In genomic region chr6:137213813-137214212, GRCh38 we compare ENCODE assay signal across 1 cellular context.
TF ChIP-seq lines count a peak whose summit lies in the region.

No MANE protein-coding gene starts in this region.

TF ChIP-seq in SK-N-SH treated with all-trans-retinoic acid at 6 μM for 48 hours, 23 proteins besides CTCF, POLR2A, EP300 and RAD21 (continued from another document):
- TF ChIP-seq, protein P1, sequence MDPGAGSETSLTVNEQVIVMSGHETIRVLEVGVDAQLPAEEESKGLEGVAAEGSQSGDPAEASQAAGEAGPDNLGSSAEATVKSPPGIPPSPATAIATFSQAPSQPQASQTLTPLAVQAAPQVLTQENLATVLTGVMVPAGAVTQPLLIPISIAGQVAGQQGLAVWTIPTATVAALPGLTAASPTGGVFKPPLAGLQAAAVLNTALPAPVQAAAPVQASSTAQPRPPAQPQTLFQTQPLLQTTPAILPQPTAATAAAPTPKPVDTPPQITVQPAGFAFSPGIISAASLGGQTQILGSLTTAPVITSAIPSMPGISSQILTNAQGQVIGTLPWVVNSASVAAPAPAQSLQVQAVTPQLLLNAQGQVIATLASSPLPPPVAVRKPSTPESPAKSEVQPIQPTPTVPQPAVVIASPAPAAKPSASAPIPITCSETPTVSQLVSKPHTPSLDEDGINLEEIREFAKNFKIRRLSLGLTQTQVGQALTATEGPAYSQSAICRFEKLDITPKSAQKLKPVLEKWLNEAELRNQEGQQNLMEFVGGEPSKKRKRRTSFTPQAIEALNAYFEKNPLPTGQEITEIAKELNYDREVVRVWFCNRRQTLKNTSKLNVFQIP (CRISPR knock-in tag; IDR thresholded peaks at IDR 0.05; ENCODE audit: borderline replicate concordance, low read depth) = no peak
- TF ChIP-seq ZFP3 (CRISPR knock-in tag; IDR thresholded peaks at IDR 0.05) = no peak
- TF ChIP-seq, protein P2, sequence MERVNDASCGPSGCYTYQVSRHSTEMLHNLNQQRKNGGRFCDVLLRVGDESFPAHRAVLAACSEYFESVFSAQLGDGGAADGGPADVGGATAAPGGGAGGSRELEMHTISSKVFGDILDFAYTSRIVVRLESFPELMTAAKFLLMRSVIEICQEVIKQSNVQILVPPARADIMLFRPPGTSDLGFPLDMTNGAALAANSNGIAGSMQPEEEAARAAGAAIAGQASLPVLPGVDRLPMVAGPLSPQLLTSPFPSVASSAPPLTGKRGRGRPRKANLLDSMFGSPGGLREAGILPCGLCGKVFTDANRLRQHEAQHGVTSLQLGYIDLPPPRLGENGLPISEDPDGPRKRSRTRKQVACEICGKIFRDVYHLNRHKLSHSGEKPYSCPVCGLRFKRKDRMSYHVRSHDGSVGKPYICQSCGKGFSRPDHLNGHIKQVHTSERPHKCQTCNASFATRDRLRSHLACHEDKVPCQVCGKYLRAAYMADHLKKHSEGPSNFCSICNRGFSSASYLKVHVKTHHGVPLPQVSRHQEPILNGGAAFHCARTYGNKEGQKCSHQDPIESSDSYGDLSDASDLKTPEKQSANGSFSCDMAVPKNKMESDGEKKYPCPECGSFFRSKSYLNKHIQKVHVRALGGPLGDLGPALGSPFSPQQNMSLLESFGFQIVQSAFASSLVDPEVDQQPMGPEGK (CRISPR knock-in tag; IDR thresholded peaks at IDR 0.05; ENCODE audit: borderline replicate concordance) = no peak
- TF ChIP-seq ZNF565 (CRISPR knock-in tag; conservative IDR thresholded peaks at IDR 0.05; ENCODE audit: low read depth) = no peak
- TF ChIP-seq BACH2 (CRISPR knock-in tag; IDR thresholded peaks at IDR 0.05; ENCODE audit: borderline replicate concordance) = no peak
- TF ChIP-seq ESRRG (CRISPR knock-in tag; IDR thresholded peaks at IDR 0.05) = no peak
- TF ChIP-seq OSR1 (CRISPR knock-in tag; IDR thresholded peaks at IDR 0.05) = no peak
- no peak for TF ChIP-seq ARNTL (CRISPR knock-in tag; IDR thresholded peaks at IDR 0.05; ENCODE audit: borderline replicate concordance, low read depth)
- TF ChIP-seq TCF4 (CRISPR knock-in tag; IDR thresholded peaks at IDR 0.05; ENCODE audit: borderline replicate concordance) = no peak
- TF ChIP-seq, protein P3, sequence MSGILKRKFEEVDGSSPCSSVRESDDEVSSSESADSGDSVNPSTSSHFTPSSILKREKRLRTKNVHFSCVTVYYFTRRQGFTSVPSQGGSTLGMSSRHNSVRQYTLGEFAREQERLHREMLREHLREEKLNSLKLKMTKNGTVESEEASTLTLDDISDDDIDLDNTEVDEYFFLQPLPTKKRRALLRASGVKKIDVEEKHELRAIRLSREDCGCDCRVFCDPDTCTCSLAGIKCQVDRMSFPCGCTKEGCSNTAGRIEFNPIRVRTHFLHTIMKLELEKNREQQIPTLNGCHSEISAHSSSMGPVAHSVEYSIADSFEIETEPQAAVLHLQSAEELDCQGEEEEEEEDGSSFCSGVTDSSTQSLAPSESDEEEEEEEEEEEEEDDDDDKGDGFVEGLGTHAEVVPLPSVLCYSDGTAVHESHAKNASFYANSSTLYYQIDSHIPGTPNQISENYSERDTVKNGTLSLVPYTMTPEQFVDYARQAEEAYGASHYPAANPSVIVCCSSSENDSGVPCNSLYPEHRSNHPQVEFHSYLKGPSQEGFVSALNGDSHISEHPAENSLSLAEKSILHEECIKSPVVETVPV (CRISPR knock-in tag; IDR thresholded peaks at IDR 0.05) = no peak
- no peak for TF ChIP-seq ZFP30 (CRISPR knock-in tag; IDR thresholded peaks at IDR 0.05)
